8 cellular contexts compared by ENCODE assay signal in the genomic region with DNA sequence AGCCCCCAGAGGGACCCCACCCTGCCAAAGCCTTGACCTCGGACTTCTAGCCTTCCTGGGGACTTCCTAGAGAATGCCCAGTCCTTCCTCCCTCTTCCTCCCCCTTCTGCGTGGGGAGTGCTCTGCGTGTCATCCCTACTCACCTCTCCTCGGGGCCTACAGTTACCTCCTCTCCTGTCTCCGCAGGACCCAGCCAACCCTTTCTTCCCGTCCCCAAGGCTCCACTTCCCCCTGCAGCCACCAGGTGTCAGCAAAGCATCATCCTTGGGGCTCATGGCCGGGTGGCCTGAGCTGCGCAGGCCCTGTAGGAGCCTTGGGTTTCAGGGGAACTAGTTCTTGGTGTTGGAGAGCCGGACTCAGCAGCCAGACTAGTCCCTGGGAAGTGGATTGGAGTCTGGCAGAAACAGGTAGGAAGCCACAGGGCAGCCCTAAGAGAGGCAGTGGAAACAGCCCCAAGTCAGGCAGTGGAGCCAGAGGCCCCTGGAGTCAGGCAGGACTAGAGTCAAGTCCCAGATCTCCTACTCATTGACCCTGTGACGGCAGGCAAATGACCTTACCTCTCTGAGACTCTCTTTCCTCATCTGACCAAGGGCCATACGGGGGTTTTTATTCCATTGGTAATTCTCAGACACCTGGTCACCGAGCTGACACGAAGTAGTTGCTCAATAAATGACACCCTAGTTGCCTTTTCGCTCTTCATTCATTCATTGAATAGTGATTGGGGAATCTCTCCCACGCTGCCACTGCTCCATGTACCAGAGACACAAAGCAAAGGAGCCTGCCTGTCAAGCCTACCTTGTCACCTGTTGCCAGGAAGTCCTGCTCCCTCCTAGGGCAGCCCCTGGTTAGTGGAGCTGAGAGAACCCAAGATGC.
DNase-seq lines count a peak whose midpoint lies in the region; ATAC-seq and TF ChIP-seq lines count a peak whose summit lies in the region.
"Not testable (repeated sequence)": the region's sequence is repeated elsewhere in the genome, so short reads cannot be mapped to it uniquely, and the experiment has no call there.

No MANE protein-coding gene starts in this region.

- H3K27me3 ChIP-seq in left ventricle myocardium inferior (ENCODE audit: low read depth); thyroid gland: not testable (repeated sequence)

- H3K36me3 ChIP-seq in left ventricle myocardium inferior (peaks cover 39% of the 10 kb centered on the region), thyroid gland (peaks cover 12 to 27% of the 10 kb centered on the region in 2 donors)

- intact Hi-C loops in left ventricle myocardium inferior (cut with micrococcal nuclease) (loop anchor here (5.0 to 10.0 kb wide), 2 partner anchors 240 to 312 kb away; no protein-coding TSS in a partner anchor), posterior vena cava (cut with DNase I) (loop anchor here in 1 of 2 donors (10.0 kb wide), 1 partner anchor 312 kb away; no protein-coding TSS in a partner anchor), thyroid gland (cut with DNase I) (loop anchor here (2.0 to 10.0 kb wide), 2 partner anchors 242 to 310 kb away; no protein-coding TSS in a partner anchor)

- in situ Hi-C loops in astrocyte of the cerebellum (cut with HindIII; ENCODE audit: low sequenced_read_pairs), result not testable (repeated sequence)

- peak; percentile 57 for ATAC-seq in HG03097 (IDR thresholded peaks at IDR 0.05; ENCODE audit: low FRiP score, unreplicated experiment)

- TF ChIP-seq POLR2A in thyroid gland (IDR thresholded peaks at IDR 0.05), result not testable (repeated sequence)

- peak; percentile 98 for TF ChIP-seq CTCF in VCaP (conservative IDR thresholded peaks at IDR 0.05)
- TF ChIP-seq CTCF in astrocyte of the cerebellum (IDR thresholded peaks at IDR 0.05; ENCODE audit: low read depth, low read length, missing control alignments), result peak; percentile 99
- peak; percentile 98 for TF ChIP-seq CTCF in left ventricle myocardium inferior (IDR thresholded peaks at IDR 0.05; ENCODE audit: borderline replicate concordance)
- peak; percentile 92 to 100 (median 99) for TF ChIP-seq CTCF in thyroid gland (IDR thresholded peaks at IDR 0.05)

- H3K4me1 ChIP-seq in left ventricle myocardium inferior, thyroid gland: not testable (repeated sequence)

- not testable (repeated sequence) for H3K9me3 ChIP-seq in left ventricle myocardium inferior (replicated peaks); thyroid gland

- DNase-seq in GM04504 (ENCODE audit: low read depth), result peak; percentile 36
- peak; percentile 58 for DNase-seq in NCI-H345 (lab: John Stamatoyannopoulos, UW)
- DNase-seq in astrocyte of the cerebellum (ENCODE audit: low read depth), result peak; percentile 48
- DNase-seq in left ventricle myocardium inferior, result peak; percentile 69
- peak; percentile 94 for DNase-seq in posterior vena cava (ENCODE audit: low spot score)
- DNase-seq in thyroid gland, result peak; percentile 78 to 80

- not testable (repeated sequence) for H3K4me3 ChIP-seq in astrocyte of the cerebellum (ENCODE audit: low read depth, low read length); left ventricle myocardium inferior; thyroid gland (replicated peaks in 1 of 3)

- 42 to 51% methylated on average over 12 to 13 of the region's 15 CpGs for WGBS in thyroid gland, 2 donors

- H3K27ac ChIP-seq in VCaP, result peak overlapping the region; percentile 18; the same call in 1 of the 2 replicates
- not testable (repeated sequence) for H3K27ac ChIP-seq in left ventricle myocardium inferior (replicated peaks); thyroid gland

Comparison
In these comparisons a context has a peak if more than half of its experiments do, and no peak if none do; other contexts are left out.
1. DNase-seq: peak in every context shown above with its lines; median percentile 94 in posterior vena cava; 79 in thyroid gland; 69 in left ventricle myocardium inferior; 58 in NCI-H345; 48 in astrocyte of the cerebellum; 36 in GM04504.